21 cellular contexts compared by ENCODE assay signal in the genomic region with DNA sequence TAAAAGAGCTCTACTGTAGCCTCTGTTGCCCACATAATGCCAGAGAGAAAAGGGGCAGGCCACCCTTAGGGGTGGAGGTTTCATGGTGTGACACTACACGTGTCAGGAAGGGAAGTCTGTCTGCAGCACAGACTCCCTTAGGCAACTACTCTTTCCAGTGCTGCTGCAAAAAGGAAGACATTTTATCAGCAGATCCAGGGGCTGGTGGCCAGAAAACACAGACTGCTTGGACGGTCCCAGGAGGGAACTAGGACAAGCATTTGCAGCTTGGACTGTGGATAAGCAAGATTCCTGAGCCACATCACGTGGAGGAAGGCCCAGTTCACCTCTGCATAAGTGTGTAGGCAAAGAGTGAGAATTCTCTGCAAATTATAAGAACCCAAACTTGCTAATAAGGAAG.
"Had no signal": no experiment of that assay in that cellular context is flagged by ENCODE, and none has a peak within 500 bp of the region (broad histone marks: within the 10 kb centered on the region; RNA-seq: fewer than 3 reads in every experiment).

No MANE protein-coding gene starts in this region.

- H3K4me3 ChIP-seq: coronary artery, dorsolateral prefrontal cortex, heart left ventricle, lower lobe of right lung, prostate gland, sigmoid colon, skin epidermis, testis, tibial nerve, upper lobe of right lung, vagina had no signal

- ATAC-seq: lower lobe of right lung; stimulated activated naive B cell treated with anti-CD40 and anti-IgM and Interleukin-4, amounts not matched to agents 10 μg/mL and 1 μg/mL and 100 μg/mL, for 72 hours; stimulated activated naive CD8-positive, alpha-beta T cell treated with anti-CD3 and anti-CD28 coated beads, Interleukin-15, amount 100 ng/mL, for 72 hours; upper lobe of right lung had no signal

- H3K9me3 ChIP-seq: lower lobe of right lung, prostate gland, sigmoid colon, testis, upper lobe of right lung, vagina had no signal

- H2AFZ ChIP-seq: parathyroid adenoma had no signal

- H3K27me3 ChIP-seq: dorsolateral prefrontal cortex, heart left ventricle, sigmoid colon, testis, tibial nerve, upper lobe of right lung, vagina had no signal

- FAIRE-seq: frontal cortex had no signal

- H3K4me1 ChIP-seq: heart left ventricle, lower lobe of right lung, parathyroid adenoma, prostate gland, sigmoid colon, testis, tibial nerve, upper lobe of right lung, vagina had no signal

- DNase-seq: dorsolateral prefrontal cortex; effector CD8-positive, alpha-beta T cell; heart left ventricle; hippocampal formation; lower lobe of right lung; midbrain; naive B cell; sigmoid colon; stimulated activated CD4-positive, alpha-beta T cell treated with anti-CD3 and anti-CD28 coated beads, Interleukin-2, amount 100 ng/mL, for 24 hours; stimulated activated CD4-positive, alpha-beta T cell treated with anti-CD3 and anti-CD28 coated beads, Interleukin-4, amount 100 ng/mL, for 4 hours; stimulated activated naive B cell treated with anti-CD40 and anti-IgM and Interleukin-4, amounts not matched to agents 10 μg/mL and 1 μg/mL and 100 μg/mL, for 72 hours; stimulated activated naive CD8-positive, alpha-beta T cell treated with anti-CD3 and anti-CD28 coated beads, Interleukin-15, amount 100 ng/mL, for 72 hours; testis; upper lobe of right lung had no signal

- H3K36me3 ChIP-seq: heart left ventricle, lower lobe of right lung, prostate gland, sigmoid colon, tibial nerve, upper lobe of right lung, vagina had no signal

- H3K79me2 ChIP-seq: parathyroid adenoma had no signal

- H3K9ac ChIP-seq: parathyroid adenoma had no signal

- H3K27ac ChIP-seq: coronary artery, dorsolateral prefrontal cortex, heart left ventricle, lower lobe of right lung, parathyroid adenoma, prostate gland, sigmoid colon, skin epidermis, testis, tibial nerve, upper lobe of right lung, vagina had no signal
